8 cellular contexts compared by ENCODE assay signal in the genomic region with DNA sequence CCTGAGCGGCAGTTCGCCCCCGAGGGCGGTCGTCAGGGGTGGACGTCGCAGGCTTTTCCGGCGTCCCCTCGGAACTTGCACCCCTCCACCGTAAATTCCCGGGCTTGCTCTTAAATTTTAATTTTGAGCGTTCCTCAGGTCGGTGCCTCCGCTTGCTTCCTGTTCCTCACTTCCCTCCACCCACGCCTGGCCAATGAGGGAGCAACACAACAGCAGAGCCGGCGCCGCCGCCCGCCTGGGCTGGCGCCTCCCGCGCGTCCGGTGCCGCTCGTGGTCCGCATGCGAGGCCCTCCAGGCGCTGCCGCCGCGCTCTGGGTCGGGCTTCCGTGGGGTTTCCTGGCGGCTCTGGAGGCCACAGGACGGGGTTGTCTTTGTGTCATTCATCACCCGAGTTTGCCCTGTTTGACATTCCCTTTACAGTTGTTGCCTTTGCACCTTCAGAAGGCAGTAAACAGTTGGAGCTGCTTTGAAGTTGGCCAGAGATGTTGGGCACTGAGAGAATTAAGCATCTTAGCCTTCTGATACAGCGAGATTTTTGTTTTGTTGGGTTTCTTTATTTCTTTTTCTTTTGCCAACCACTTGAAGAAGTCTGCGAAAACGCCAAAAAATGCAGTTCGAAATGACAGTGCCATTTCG. TPM values are rescaled to one million over a fixed set of nuclear protein-coding genes. Genes with fewer than 3 reads are reported as not detected.
DNase-seq lines count a peak whose midpoint lies in the region; ATAC-seq, FAIRE-seq and TF ChIP-seq lines count a peak whose summit lies in the region.

No MANE protein-coding gene starts in this region.

- CTCF ChIA-PET in WTC11 (lab: Charles Lee) = no interaction called here

- no peaks in the 10 kb centered on the region for H3K36me3 ChIP-seq in keratinocyte (ENCODE audit: control insufficient read depth in 2 of 2, extremely low read depth in 1 of 2, insufficient read depth in 2 of 2, low read length in 2 of 2)

- no peaks in the 10 kb centered on the region for H3K36me3 Mint-ChIP-seq in WTC11

- H3K4me3 ChIP-seq in cardiac fibroblast (replicated peaks in 1 of 2; ENCODE audit: low read depth in 2 of 2, low read length in 2 of 2) (peak overlapping the region; percentile 91 to 95), keratinocyte (ENCODE audit: control insufficient read depth in 2 of 3, extremely low read depth in 1 of 3, insufficient read depth in 2 of 3, low read depth in 1 of 3, low read length in 3 of 3) (peak overlapping the region; percentile 93 to 98 (median 94))

- H3K27me3 ChIP-seq in keratinocyte (ENCODE audit: control insufficient read depth, extremely low read depth, insufficient read depth, low read length) = no peaks in the 10 kb centered on the region

- peak; percentile 69 for ATAC-seq in HG02840 (IDR thresholded peaks at IDR 0.05; ENCODE audit: low FRiP score, unreplicated experiment)
- peak; percentile 29 for ATAC-seq in WTC11

- TF ChIP-seq CTCF in WTC11 (IDR thresholded peaks at IDR 0.05) (no peak), cardiac fibroblast (IDR thresholded peaks at IDR 0.05; ENCODE audit: low read depth, low read length) (no peak), keratinocyte (optimal IDR thresholded peaks at IDR 0.05 in 1 of 3, IDR thresholded peaks at IDR 0.05 in 1 of 3, conservative IDR thresholded peaks at IDR 0.05 in 1 of 3; ENCODE audit: extremely low read depth in 1 of 3, insufficient read depth in 2 of 3, low read length in 3 of 3) (no peak)

- H3K9me3 Mint-ChIP-seq in WTC11 = no peaks in the 10 kb centered on the region

- peaks cover 54% of the 10 kb centered on the region for H3K79me2 ChIP-seq in keratinocyte (ENCODE audit: control insufficient read depth, insufficient read depth, low read length)

- dilution Hi-C loops in keratinocyte (cut with MboI; ENCODE audit: extremely low pct_ligation_motif_present, low sequenced_read_pairs) = no loop called here

- H3K27me3 Mint-ChIP-seq in WTC11 (ENCODE audit: low read depth) = no peaks in the 10 kb centered on the region

- H3K9ac ChIP-seq in keratinocyte (ENCODE audit: control insufficient read depth, extremely low read depth, insufficient read depth, low read length) = peak overlapping the region; percentile 97

- H3K4me2 ChIP-seq in keratinocyte (ENCODE audit: control insufficient read depth, extremely low read depth, insufficient read depth, low read depth, low read length) = peak overlapping the region; percentile 89

- POLR2A ChIA-PET in WTC11 (lab: Charles Lee) = no interaction called here

- peaks cover 8% of the 10 kb centered on the region for H3K4me1 ChIP-seq in keratinocyte (ENCODE audit: control insufficient read depth, extremely low read depth, insufficient read depth, low read length)

- peak overlapping the region; percentile 10; the same call in 1 of the 2 replicates for H3K27ac Mint-ChIP-seq in WTC11

- H3K4me1 Mint-ChIP-seq in WTC11 = peaks cover 38% of the 10 kb centered on the region

- H3K4me3 Mint-ChIP-seq in WTC11 = peak overlapping the region; percentile 81

- FAIRE-seq in keratinocyte (lab: Jason Lieb, UNC) = peak; percentile 78

- H2AFZ ChIP-seq in keratinocyte (ENCODE audit: control insufficient read depth, low read length) = peak overlapping the region; percentile 89

- H4K20me1 ChIP-seq in keratinocyte (ENCODE audit: control insufficient read depth, extremely low read depth, insufficient read depth, low read length) = no peaks in the 10 kb centered on the region

- no peaks in the 10 kb centered on the region for H3K9me3 ChIP-seq in keratinocyte (ENCODE audit: control insufficient read depth, low read depth, low read length)

- no peaks in the 10 kb centered on the region for H3K9me1 ChIP-seq in keratinocyte (ENCODE audit: control insufficient read depth, extremely low read depth, insufficient read depth, low read length)

- peak; percentile 41 for DNase-seq in NCI-H2029 (lab: John Stamatoyannopoulos, UW)
- no peak for DNase-seq in NCI-H2029 treated with DMSO at 0.1 percent for 48 hours (lab: John Stamatoyannopoulos, UW)
- peak; percentile 15 for DNase-seq in NCI-H146 treated with DMSO at 0.1 percent for 48 hours (lab: John Stamatoyannopoulos, UW; ENCODE audit: unreplicated experiment)
- peak; percentile 52 for DNase-seq in WTC11 (ENCODE audit: low spot score)
- peak; percentile 84 to 91 for DNase-seq in cardiac fibroblast (ENCODE audit: low read depth in 2 of 2)
- DNase-seq in keratinocyte (ENCODE audit: low read depth, low spot score) = no peak
- DNase-seq in stimulated activated CD4-positive, alpha-beta T cell treated with anti-CD3 and anti-CD28 coated beads, Interleukin-12 subunit alpha, Interleukin-12 subunit beta, amount 100 ng/mL, for 4 hours = peak; percentile 85

- H3K27ac ChIP-seq in keratinocyte (ENCODE audit: control insufficient read depth, insufficient read depth, low read length) = peak overlapping the region; percentile 97

TF ChIP-seq in WTC11, 78 proteins besides CTCF, POLR2A, EP300 and RAD21:
- no peak for TF ChIP-seq NFE2L1 (CRISPR knock-in tag; IDR thresholded peaks at IDR 0.05)
- no peak for TF ChIP-seq ZNF671 (CRISPR knock-in tag; IDR thresholded peaks at IDR 0.05)
- no peak for TF ChIP-seq ZNF512 (CRISPR knock-in tag; IDR thresholded peaks at IDR 0.05; ENCODE audit: borderline replicate concordance)
- no peak for TF ChIP-seq ZNF416 (CRISPR knock-in tag; IDR thresholded peaks at IDR 0.05)
- peak; percentile 67; the same call in 1 of the 2 replicates for TF ChIP-seq FOXK1 (CRISPR knock-in tag; IDR thresholded peaks at IDR 0.05)
- peak; percentile 16; the same call in 1 of the 2 replicates for TF ChIP-seq HMGXB4 (CRISPR knock-in tag; IDR thresholded peaks at IDR 0.05)
- TF ChIP-seq, protein P1, sequence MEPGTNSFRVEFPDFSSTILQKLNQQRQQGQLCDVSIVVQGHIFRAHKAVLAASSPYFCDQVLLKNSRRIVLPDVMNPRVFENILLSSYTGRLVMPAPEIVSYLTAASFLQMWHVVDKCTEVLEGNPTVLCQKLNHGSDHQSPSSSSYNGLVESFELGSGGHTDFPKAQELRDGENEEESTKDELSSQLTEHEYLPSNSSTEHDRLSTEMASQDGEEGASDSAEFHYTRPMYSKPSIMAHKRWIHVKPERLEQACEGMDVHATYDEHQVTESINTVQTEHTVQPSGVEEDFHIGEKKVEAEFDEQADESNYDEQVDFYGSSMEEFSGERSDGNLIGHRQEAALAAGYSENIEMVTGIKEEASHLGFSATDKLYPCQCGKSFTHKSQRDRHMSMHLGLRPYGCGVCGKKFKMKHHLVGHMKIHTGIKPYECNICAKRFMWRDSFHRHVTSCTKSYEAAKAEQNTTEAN (CRISPR knock-in tag; IDR thresholded peaks at IDR 0.05) = 0 out of 2 replicates have a peak, but pooled peaks have one; percentile 10
- no peak for TF ChIP-seq ESRRA (CRISPR knock-in tag; IDR thresholded peaks at IDR 0.05; ENCODE audit: borderline replicate concordance)
- TF ChIP-seq ATF1 (CRISPR knock-in tag; IDR thresholded peaks at IDR 0.05) = no peak
- no peak for TF ChIP-seq TCF7 (CRISPR knock-in tag; IDR thresholded peaks at IDR 0.05; ENCODE audit: low read depth)
- no peak for TF ChIP-seq SMAD4 (CRISPR knock-in tag; IDR thresholded peaks at IDR 0.05)

RNA-seq across cellular contexts. Expression of gene SPCS3, which starts 0.7 kb away (rescaled TPM):
- 117 to 127 TPM (median 125 TPM) in 3 replicates for total RNA-seq in WTC11 (2021)
- 32.6 to 59.3 TPM (median 39.8 TPM) in 3 replicates for polyA plus RNA-seq in keratinocyte
- polyA plus RNA-seq in keratinocyte (2011; ENCODE audit: low read depth) = 43.0 TPM
- 21.8 and 37.9 TPM in 2 replicates for polyA plus RNA-seq in keratinocyte (2011; cell fraction: cytosol; rRNA removed)
- polyA plus RNA-seq in keratinocyte (2011; cell fraction: nucleus; rRNA removed) = 41.3 and 53.2 TPM in 2 replicates
- 51.2 and 82.7 TPM in 2 replicates for polyA plus RNA-seq in keratinocyte (2012; ENCODE audit: low replicate concordance)
- polyA minus RNA-seq in keratinocyte = 10.6 to 34.3 TPM (median 18.9 TPM) in 3 replicates
- 93.6 TPM for polyA minus RNA-seq in keratinocyte (2011; cell fraction: cytosol; rRNA and poly(A)+ RNA removed)
- 49.7 and 59.7 TPM in 2 replicates for polyA minus RNA-seq in keratinocyte (2011; cell fraction: nucleus; rRNA and poly(A)+ RNA removed)

RNA-seq across cellular contexts. Expression of gene ASB5, which starts 51.4 kb away (rescaled TPM):
- total RNA-seq in WTC11 (2021) = 0.18 TPM in 1 of 3 replicates, not detected in the others
- polyA plus RNA-seq in keratinocyte = 0.01 to 0.06 TPM in 2 of 3 replicates, not detected in the other
- not detected for polyA plus RNA-seq in keratinocyte (2011; ENCODE audit: low read depth)
- 0.05 TPM in 1 of 2 replicates, not detected in the other for polyA plus RNA-seq in keratinocyte (2011; cell fraction: cytosol; rRNA removed)
- polyA plus RNA-seq in keratinocyte (2011; cell fraction: nucleus; rRNA removed) = not detected in 2 replicates
- 0.15 TPM in 1 of 2 replicates, not detected in the other for polyA plus RNA-seq in keratinocyte (2012; ENCODE audit: low replicate concordance)
- not detected in 3 replicates for polyA minus RNA-seq in keratinocyte
- polyA minus RNA-seq in keratinocyte (2011; cell fraction: cytosol; rRNA and poly(A)+ RNA removed) = not detected
- polyA minus RNA-seq in keratinocyte (2011; cell fraction: nucleus; rRNA and poly(A)+ RNA removed) = not detected in 2 replicates

Comparison
In these comparisons a context has a peak if more than half of its experiments do, and no peak if none do; other contexts are left out.
1. DNase-seq: peak in NCI-H2029 (single experiment), NCI-H146 treated with DMSO at 0.1 percent for 48 hours (single experiment), WTC11 (single experiment), cardiac fibroblast (2 of 2) and stimulated activated CD4-positive, alpha-beta T cell treated with anti-CD3 and anti-CD28 coated beads, Interleukin-12 subunit alpha, Interleukin-12 subunit beta, amount 100 ng/mL, for 4 hours (single experiment); none in NCI-H2029 treated with DMSO at 0.1 percent for 48 hours (single experiment) and keratinocyte (single experiment).